In the genomic region with DNA sequence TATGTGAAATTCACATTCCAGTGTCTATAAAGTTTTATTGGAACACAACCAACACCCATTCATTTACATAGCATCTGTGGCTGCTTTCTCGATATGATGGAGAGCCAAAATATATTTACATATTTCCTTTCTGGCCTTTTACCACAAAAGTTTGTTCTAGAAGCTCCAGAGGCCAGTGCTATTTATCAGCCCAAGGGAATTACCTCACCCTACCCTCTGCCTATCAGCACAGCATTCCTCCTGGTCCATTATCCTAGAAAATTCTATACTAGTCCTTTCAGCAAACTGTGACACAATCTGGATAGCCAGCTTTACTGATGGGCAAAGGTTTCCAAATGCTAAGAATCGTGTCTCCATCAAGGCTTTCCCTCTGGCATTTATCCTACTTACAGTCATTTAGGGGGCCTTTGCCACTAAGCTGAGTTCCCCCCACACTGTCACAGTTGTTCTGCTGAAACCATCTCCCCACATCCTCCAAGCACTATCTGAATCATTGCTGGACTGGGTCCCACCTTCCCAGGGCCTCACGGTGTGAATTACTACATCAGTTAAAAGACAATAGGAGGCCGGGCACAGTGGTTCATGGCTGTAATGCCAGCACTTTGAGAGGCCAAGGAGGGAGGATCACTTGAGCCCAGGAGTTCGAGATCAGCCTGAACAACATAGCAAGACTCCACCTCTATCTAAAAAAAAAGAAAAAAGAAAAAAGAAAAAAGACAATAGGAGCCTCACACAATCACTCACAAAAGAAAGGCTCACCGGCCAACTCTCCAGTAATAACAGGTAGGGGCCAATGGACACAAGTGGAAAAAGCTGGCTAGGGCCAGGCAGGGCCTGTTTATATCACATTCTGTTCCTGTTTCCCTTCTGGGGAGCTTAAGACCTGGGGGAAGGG, we compare ENCODE assay signal across 10 cellular contexts. TPM values are rescaled to one million over a fixed set of nuclear protein-coding genes. Genes with fewer than 3 reads are reported as not detected.
DNase-seq lines count a peak whose midpoint lies in the region; ATAC-seq and TF ChIP-seq lines count a peak whose summit lies in the region.
"Had no signal": no experiment of that assay in that cellular context is flagged by ENCODE, and none has a peak within 500 bp of the region (broad histone marks: within the 10 kb centered on the region; RNA-seq: fewer than 3 reads in every experiment).

No MANE protein-coding gene starts in this region.

- H3K27ac ChIP-seq in BLaER1: peak overlapping the region; percentile 90
- H3K27ac ChIP-seq: SK-N-MC had no signal

- peaks cover 97% of the 10 kb centered on the region for H3K36me3 ChIP-seq in BLaER1

- DNase-seq in RPMI7951 (ENCODE audit: low read depth) (peak; percentile 71), fibroblast of the aortic adventitia (ENCODE audit: low read depth) (peak; percentile 91), SW 1271 (lab: John Stamatoyannopoulos, UW) (no peak), OCI-M1 (lab: John Stamatoyannopoulos, UW) (no peak), COR-L47 (lab: John Stamatoyannopoulos, UW) (no peak)

- H3K9ac ChIP-seq in BLaER1: peak overlapping the region; percentile 36; the same call in 1 of the 2 replicates

- no peaks in the 10 kb centered on the region for H3K27me3 ChIP-seq in BLaER1
- H3K27me3 ChIP-seq: tibial artery had no signal

- H3K4me3 ChIP-seq in BLaER1: no peak overlapping the region
- no peak overlapping the region for H3K4me3 ChIP-seq in fibroblast of the aortic adventitia (ENCODE audit: low read depth, low read length)
- H3K4me3 ChIP-seq: SK-N-MC, tibial artery had no signal

- peak; percentile 29 for ATAC-seq in GM19452 (IDR thresholded peaks at IDR 0.05; ENCODE audit: unreplicated experiment)
- no peak for ATAC-seq in GM18870 (IDR thresholded peaks at IDR 0.05; ENCODE audit: unreplicated experiment)

- H3K4me2 ChIP-seq in BLaER1: peak overlapping the region; percentile 92

- peaks cover 100% of the 10 kb centered on the region for H3K4me1 ChIP-seq in BLaER1

- peaks cover 100% of the 10 kb centered on the region for H4K20me1 ChIP-seq in BLaER1

- TF ChIP-seq CTCF in fibroblast of the aortic adventitia (IDR thresholded peaks at IDR 0.05; ENCODE audit: insufficient read depth, low read length): no peak

- H3K9me3 ChIP-seq in BLaER1: no peaks in the 10 kb centered on the region
- H3K9me3 ChIP-seq: tibial artery had no signal

RNA-seq across cellular contexts. Expression of gene SYNE3, which starts 12.1 kb away (rescaled TPM):
- total RNA-seq in RPMI7951 (2014; rRNA removed; shearing (Covaris generic)): 6.0 and 6.2 TPM in 2 replicates
- total RNA-seq in fibroblast of the aortic adventitia (ENCODE audit: low replicate concordance): 19.3 and 63.4 TPM in 2 replicates

RNA-seq across cellular contexts. Expression of gene GLRX5, which starts 30.5 kb away (rescaled TPM):
- total RNA-seq in RPMI7951 (2014; rRNA removed; shearing (Covaris generic)): 65.4 and 65.7 TPM in 2 replicates
- total RNA-seq in fibroblast of the aortic adventitia (ENCODE audit: low replicate concordance): 8.5 and 47.2 TPM in 2 replicates

Comparison
In these comparisons a context has a peak if more than half of its experiments do, and no peak if none do; other contexts are left out.
1. DNase-seq: peak in RPMI7951 (single experiment) and fibroblast of the aortic adventitia (single experiment); none in SW 1271 (0 of 2), OCI-M1 (single experiment) and COR-L47 (single experiment).